ENCODE assay signal across 9 cellular contexts in genomic region chrX:77597090-77597489, GRCh38.
DNase-seq lines count a peak whose midpoint lies in the region; ATAC-seq, FAIRE-seq and TF ChIP-seq lines count a peak whose summit lies in the region.
"Had no signal": no experiment of that assay in that cellular context is flagged by ENCODE, and none has a peak within 500 bp of the region (broad histone marks: within the 10 kb centered on the region; RNA-seq: fewer than 3 reads in every experiment).

No MANE protein-coding gene starts in this region.

- no peak overlapping the region for H3K56ac ChIP-seq in mesendoderm (ENCODE audit: low read length)

- no CpG with 5 or more reads among the region's 1 CpG for WGBS in mesendoderm (ENCODE audit: extremely low coverage, insufficient coverage, low lambda C conversion rate)
- WGBS in sigmoid colon, 2 donors: 42 to 54% methylated on average over 1 of the region's 1 CpG

- CTCF ChIA-PET in CD8-positive, alpha-beta memory T cell (lab: Charles Lee): no interaction called here

- DNase-seq in CD1c-positive myeloid dendritic cell (ENCODE audit: extremely low spot score): peak; percentile 1
- peak; percentile 47 for DNase-seq in bronchial epithelial cell (ENCODE audit: low read depth)
- DNase-seq in mesendoderm: peak; percentile 10
- DNase-seq in CD8-positive, alpha-beta memory T cell: no peak
- no peak for DNase-seq in sigmoid colon
- DNase-seq: effector CD4-positive, alpha-beta T cell had no signal

- H2BK5ac ChIP-seq in mesendoderm (ENCODE audit: low read length): no peak overlapping the region

- FAIRE-seq in bronchial epithelial cell (lab: Jason Lieb, UNC): no peak

- no peak overlapping the region for H3K4me3 Mint-ChIP-seq in CD8-positive, alpha-beta memory T cell

- H2BK15ac ChIP-seq in mesendoderm (replicated peaks; ENCODE audit: low read depth): no peak overlapping the region

- H3K4me1 ChIP-seq in mesendoderm (ENCODE audit: control insufficient read depth, low read depth, low read length) (no peaks in the 10 kb centered on the region), sigmoid colon (no peaks in the 10 kb centered on the region)
- H3K4me1 ChIP-seq in CD8-positive, alpha-beta memory T cell (ENCODE audit: insufficient read depth, low read length): no peaks in the 10 kb centered on the region

- no peak overlapping the region for H4K5ac ChIP-seq in mesendoderm (ENCODE audit: low read length)

- no peak overlapping the region for H2AK5ac ChIP-seq in mesendoderm (ENCODE audit: low read length)

- intact Hi-C loops in sigmoid colon (cut with DNase I): no loop called here

- no peaks in the 10 kb centered on the region for H3K9me3 Mint-ChIP-seq in CD8-positive, alpha-beta memory T cell

- no peak overlapping the region for H3K18ac ChIP-seq in mesendoderm (ENCODE audit: low read length)

- H3K36me3 Mint-ChIP-seq in CD8-positive, alpha-beta memory T cell: peaks cover 3 to 54% (median 7%) of the 10 kb centered on the region in 3 donors

- no peak for TF ChIP-seq POLR2A in sigmoid colon (IDR thresholded peaks at IDR 0.05)

- TF ChIP-seq CTCF in LNCAP (IDR thresholded peaks at IDR 0.05) (peak; percentile 25; the same call in 1 of the 2 replicates), bronchial epithelial cell (IDR thresholded peaks at IDR 0.05; ENCODE audit: insufficient read depth, low read length, severe bottlenecking) (peak; percentile 20), sigmoid colon (IDR thresholded peaks at IDR 0.05) (no peak)

- peaks cover 8 to 18% (median 16%) of the 10 kb centered on the region in 3 donors for H3K4me1 Mint-ChIP-seq in CD8-positive, alpha-beta memory T cell

- H3K4me2 ChIP-seq in mesendoderm (ENCODE audit: low read length): no peak overlapping the region

- no peak overlapping the region for H3K23ac ChIP-seq in mesendoderm (ENCODE audit: low read length)

- H3K27me3 Mint-ChIP-seq in CD8-positive, alpha-beta memory T cell: peaks cover 0 to 8% of the 10 kb centered on the region in 2 donors

- no peaks in the 10 kb centered on the region for H3K27me3 ChIP-seq in bronchial epithelial cell (ENCODE audit: control insufficient read depth, insufficient read depth, low read length)
- no peaks in the 10 kb centered on the region for H3K27me3 ChIP-seq in mesendoderm (ENCODE audit: insufficient read depth, low read length, poor library complexity)
- H3K27me3 ChIP-seq in CD8-positive, alpha-beta memory T cell (ENCODE audit: insufficient read depth, low read length, poor library complexity, severe bottlenecking): no peaks in the 10 kb centered on the region
- H3K27me3 ChIP-seq in sigmoid colon: no peaks in the 10 kb centered on the region

- no peak overlapping the region for H4K8ac ChIP-seq in mesendoderm (ENCODE audit: low read depth, low read length)

- H3K4ac ChIP-seq in mesendoderm (ENCODE audit: low read depth, low read length): no peak overlapping the region

- H3K9ac ChIP-seq in mesendoderm (ENCODE audit: low read length): no peak overlapping the region

- peak overlapping the region in 1 of 8 donors; percentile 1 for H3K27ac Mint-ChIP-seq in CD8-positive, alpha-beta memory T cell

- no peaks in the 10 kb centered on the region for H3K9me3 ChIP-seq in CD8-positive, alpha-beta memory T cell (ENCODE audit: low read length)
- no peaks in the 10 kb centered on the region for H3K9me3 ChIP-seq in sigmoid colon

- H3K36me3 ChIP-seq in bronchial epithelial cell (ENCODE audit: control insufficient read depth, insufficient read depth, low read length) (peaks cover 1% of the 10 kb centered on the region), mesendoderm (ENCODE audit: control insufficient read depth, insufficient read depth, low read length) (no peaks in the 10 kb centered on the region), sigmoid colon (peaks cover 0 to 15% (median 0%) of the 10 kb centered on the region in 4 donors)
- H3K36me3 ChIP-seq in CD8-positive, alpha-beta memory T cell (ENCODE audit: insufficient read depth, low read length): no peaks in the 10 kb centered on the region

- H3K27ac ChIP-seq in mesendoderm (ENCODE audit: low read depth, low read length) (no peak overlapping the region), sigmoid colon (no peak overlapping the region)
- no peak overlapping the region for H3K27ac ChIP-seq in CD8-positive, alpha-beta memory T cell (ENCODE audit: low read depth, low read length)

- ATAC-seq in HG02763 (IDR thresholded peaks at IDR 0.05; ENCODE audit: unreplicated experiment): no peak
- no peak for ATAC-seq in HG03457 (IDR thresholded peaks at IDR 0.05; ENCODE audit: unreplicated experiment)

- H3K4me3 ChIP-seq in bronchial epithelial cell (ENCODE audit: low read depth, low read length): no peak overlapping the region
- no peak overlapping the region for H3K4me3 ChIP-seq in mesendoderm (ENCODE audit: low read length)
- no peak overlapping the region for H3K4me3 ChIP-seq in CD8-positive, alpha-beta memory T cell (ENCODE audit: low read length)
- H3K4me3 ChIP-seq in sigmoid colon: no peak overlapping the region

- no peaks in the 10 kb centered on the region for H3K79me2 ChIP-seq in mesendoderm (ENCODE audit: control insufficient read depth, insufficient read depth, low read length)

- TF ChIP-seq EP300 in sigmoid colon (IDR thresholded peaks at IDR 0.05): no peak

- H3K79me1 ChIP-seq in mesendoderm (ENCODE audit: low read length): no peaks in the 10 kb centered on the region

- H2BK120ac ChIP-seq in mesendoderm (ENCODE audit: low read depth, low read length): no peak overlapping the region

- POLR2A ChIA-PET in CD8-positive, alpha-beta memory T cell (lab: Charles Lee): no interaction called here

Comparison
In these comparisons a context has a peak if more than half of its experiments do, and no peak if none do; other contexts are left out.
1. DNase-seq: peak in CD1c-positive myeloid dendritic cell (single experiment), bronchial epithelial cell (single experiment) and mesendoderm (single experiment); none in CD8-positive, alpha-beta memory T cell (0 of 5) and sigmoid colon (single experiment).
2. CTCF ChIP-seq: peak in LNCAP (single experiment) and bronchial epithelial cell (single experiment); none in sigmoid colon (0 of 4).